12 cellular contexts compared by ENCODE assay signal in genomic region chr16:88672776-88673175, GRCh38.
DNase-seq lines count a peak whose midpoint lies in the region; ATAC-seq and TF ChIP-seq lines count a peak whose summit lies in the region.
"Had no signal": no experiment of that assay in that cellular context is flagged by ENCODE, and none has a peak within 500 bp of the region (broad histone marks: within the 10 kb centered on the region; RNA-seq: fewer than 3 reads in every experiment).

No MANE protein-coding gene starts in this region.

- peak; percentile 41 for DNase-seq in ACHN
- peak; percentile 56 for DNase-seq in HEK293T (ENCODE audit: extremely low spot score)
- DNase-seq in astrocyte of the cerebellum (ENCODE audit: low read depth), result no peak
- peak; percentile 50 for DNase-seq in iPS DF 19.7 (ENCODE audit: low read depth, low spot score)
- no peak for DNase-seq in NK-92 (lab: John Stamatoyannopoulos, UW; ENCODE audit: unreplicated experiment)
- DNase-seq in SKM-1 treated with dmso at 0.1 percent for 144 hours (lab: John Stamatoyannopoulos, UW; ENCODE audit: unreplicated experiment), result no peak
- DNase-seq: activated naive CD4-positive, alpha-beta T cell treated with anti-CD3 and anti-CD28 coated beads for 36 hours; immature natural killer cell; MV-4-11 had no signal

- POLR2A ChIA-PET in HEK293T (lab: Yijun Ruan, JAX), result interaction anchor here (2.6 kb wide), 1 partner anchor 9 kb away, joined by 15 read pairs; the partner anchor contains the start of gene MVD

- CTCF ChIA-PET in HEK293T (lab: Yijun Ruan, JAX), result interaction anchor here (1.1 kb wide), 2 partner anchors 13 to 26 kb away, joined by 3 read pairs; no protein-coding TSS in a partner anchor

- in situ Hi-C loops in ACHN (cut with HindIII; ENCODE audit: low pct_ligation_motif_present, low pct_unique_long_range_greater_than_20kb, low sequenced_read_pairs) (loop anchor here (10.0 kb wide), 1 partner anchor 112 kb away; the partner anchor contains the start of gene PIEZO1), astrocyte of the cerebellum (cut with HindIII; ENCODE audit: low sequenced_read_pairs) (loop anchor here (10.0 kb wide), 1 partner anchor 112 kb away; the partner anchor contains the start of gene PIEZO1)

- H3K4me3 ChIP-seq in astrocyte of the cerebellum (ENCODE audit: low read depth, low read length), result no peak overlapping the region
- H3K4me3 ChIP-seq: dorsolateral prefrontal cortex had no signal

- peak; percentile 39 for TF ChIP-seq CTCF in astrocyte of the cerebellum (IDR thresholded peaks at IDR 0.05; ENCODE audit: low read depth, low read length, missing control alignments)

- ATAC-seq in GM18861 (IDR thresholded peaks at IDR 0.05; ENCODE audit: unreplicated experiment) (no peak), HG02870 (IDR thresholded peaks at IDR 0.05; ENCODE audit: unreplicated experiment) (no peak)

TF ChIP-seq in HEK293T, 16 proteins besides CTCF, POLR2A, EP300 and RAD21:
- TF ChIP-seq TARDBP (IDR thresholded peaks at IDR 0.05) (no peak), PKNOX1 (IDR thresholded peaks at IDR 0.05) (peak; percentile 80)

Comparison
In these comparisons a context has a peak if more than half of its experiments do, and no peak if none do; other contexts are left out.
1. DNase-seq: peak in ACHN (single experiment), HEK293T (single experiment) and iPS DF 19.7 (single experiment); none in astrocyte of the cerebellum (single experiment), NK-92 (single experiment) and SKM-1 treated with dmso at 0.1 percent for 144 hours (single experiment).